ENCODE assay signal across 24 cellular contexts in genomic region chr2:47051562-47051961, GRCh38.
"Had no signal": no experiment of that assay in that cellular context is flagged by ENCODE, and none has a peak within 500 bp of the region (broad histone marks: within the 10 kb centered on the region; RNA-seq: fewer than 3 reads in every experiment).

No MANE protein-coding gene starts in this region.

- H3K4me3 ChIP-seq: adrenal gland, MG63, Peyer's patch, SJSA1 had no signal

- DNase-seq: activated CD4-positive, alpha-beta T cell treated with anti-CD3 and anti-CD28 coated beads for 48 hours; activated CD4-positive, alpha-beta T cell treated with anti-CD3 and anti-CD28 coated beads, Interleukin-2, amount 50 U/mL, for 4 hours; activated CD4-positive, CD25-positive, alpha-beta regulatory T cell treated with anti-CD3 and anti-CD28 coated beads, Interleukin-2, amount 50 U/mL, for 72 hours; activated CD8-positive, alpha-beta memory T cell treated with anti-CD3 and anti-CD28 coated beads, Interleukin-2, amount 50 U/mL, for 48 hours; activated CD8-positive, alpha-beta T cell treated with anti-CD3 and anti-CD28 coated beads, Interleukin-2, amount 10 ng/mL, durations not matched to agents 7 days and 5 days; activated naive CD4-positive, alpha-beta T cell treated with anti-CD3 and anti-CD28 coated beads, Interleukin-2, amount 50 U/mL, for 16 hours; activated naive CD8-positive, alpha-beta T cell treated with anti-CD3 and anti-CD28 coated beads, Interleukin-2, amount 10 ng/mL, durations not matched to agents 7 days and 5 days; activated T-cell treated with anti-CD3 and anti-CD28 coated beads, Interleukin-2, amount 50 U/mL, for 1 hour; adrenal gland; anterior cingulate cortex; MG63; NCI-H1105; NCI-H1436; NCI-H187; NCI-H2081 treated with DMSO at 0.1 percent for 48 hours; NCI-H446; NCI-H524; Peyer's patch; Right ventricle myocardium superior; SW 1271 had no signal

- H3K27me3 Mint-ChIP-seq: activated naive CD8-positive, alpha-beta T cell treated with anti-CD3 and anti-CD28 coated beads, Interleukin-2, amount 10 ng/mL, durations not matched to agents 7 days and 5 days had no signal

- ATAC-seq: activated CD8-positive, alpha-beta T cell treated with anti-CD3 and anti-CD28 coated beads, Interleukin-2, amount 10 ng/mL, durations not matched to agents 7 days and 5 days; SK-N-SH treated with all-trans-retinoic acid at 6 μM for 48 hours; WTC11 had no signal

- H3K9me3 Mint-ChIP-seq: activated naive CD8-positive, alpha-beta T cell treated with anti-CD3 and anti-CD28 coated beads, Interleukin-2, amount 10 ng/mL, durations not matched to agents 7 days and 5 days; WTC11 had no signal

- H3K9me3 ChIP-seq: adrenal gland, MG63, Peyer's patch, SJSA1 had no signal

- H3K27me3 ChIP-seq: adrenal gland, MG63, Peyer's patch, SJSA1 had no signal

- H3K4me3 Mint-ChIP-seq: activated CD8-positive, alpha-beta T cell treated with anti-CD3 and anti-CD28 coated beads, Interleukin-2, amount 10 ng/mL, durations not matched to agents 7 days and 5 days; activated naive CD8-positive, alpha-beta T cell treated with anti-CD3 and anti-CD28 coated beads, Interleukin-2, amount 10 ng/mL, durations not matched to agents 7 days and 5 days; WTC11 had no signal

- H3K27ac Mint-ChIP-seq: activated CD8-positive, alpha-beta T cell treated with anti-CD3 and anti-CD28 coated beads, Interleukin-2, amount 10 ng/mL, durations not matched to agents 7 days and 5 days; activated naive CD8-positive, alpha-beta T cell treated with anti-CD3 and anti-CD28 coated beads, Interleukin-2, amount 10 ng/mL, durations not matched to agents 7 days and 5 days; WTC11 had no signal

- H3K27ac ChIP-seq: Peyer's patch, RWPE1, SJSA1 had no signal
